8 cellular contexts compared by ENCODE assay signal in genomic region chr14:73269729-73270651, GRCh38. TPM values are rescaled to one million over a fixed set of nuclear protein-coding genes. Genes with fewer than 3 reads are reported as not detected.
DNase-seq lines count a peak whose midpoint lies in the region; ATAC-seq, FAIRE-seq and TF ChIP-seq lines count a peak whose summit lies in the region.

No MANE protein-coding gene starts in this region.

- peak; percentile 68 for ATAC-seq in GM19035 (IDR thresholded peaks at IDR 0.05; ENCODE audit: unreplicated experiment)

- no peaks in the 10 kb centered on the region for H3K27me3 ChIP-seq in BLaER1
- H3K27me3 ChIP-seq in dorsolateral prefrontal cortex, result no peaks in the 10 kb centered on the region
- H3K27me3 ChIP-seq in uterus, result no peaks in the 10 kb centered on the region

- FAIRE-seq in HTR-8/SVneo (lab: Jason Lieb, UNC), result peak; percentile 20

- TF ChIP-seq CTCF in dorsolateral prefrontal cortex (IDR thresholded peaks at IDR 0.05 in 54 of 56, conservative IDR thresholded peaks at IDR 0.05 in 2 of 56; ENCODE audit: low read depth in 1 of 56, partially characterized antibody in 56 of 56), result no peak
- no peak for TF ChIP-seq CTCF in uterus (IDR thresholded peaks at IDR 0.05)

- H3K9ac ChIP-seq in BLaER1, result peak overlapping the region; percentile 53; the same call in 1 of the 2 replicates

- intact Hi-C loops in dorsolateral prefrontal cortex (cut with DNase I) (loop anchor here in 1 of 2 donors (10.0 kb wide), 1 partner anchor 215 kb away; the partner anchor contains the start of gene RBM25), uterus (cut with DNase I; ENCODE audit: low total_unique reads) (no loop called here)

- H3K9me3 ChIP-seq in BLaER1 (no peaks in the 10 kb centered on the region), uterus (no peaks in the 10 kb centered on the region)

- H3K4me1 ChIP-seq in BLaER1 (peaks cover 22% of the 10 kb centered on the region), uterus (peaks cover 0 to 4% of the 10 kb centered on the region in 2 donors)

- H3K36me3 ChIP-seq in BLaER1 (peaks cover 24% of the 10 kb centered on the region), uterus (no peaks in the 10 kb centered on the region)

- H3K27ac ChIP-seq in BLaER1 (peak overlapping the region; percentile 22), dorsolateral prefrontal cortex (peak overlapping the region in 11 of 59 donors; percentile 2 to 56 (median 35)), uterus (peak overlapping the region; percentile 3 to 60)

- no peaks in the 10 kb centered on the region for H4K20me1 ChIP-seq in BLaER1

- H3K4me2 ChIP-seq in BLaER1, result peak overlapping the region; percentile 94

- DNase-seq in HTR-8/SVneo (ENCODE audit: insufficient read length, low spot score) (no peak), dorsolateral prefrontal cortex (peak in 3 of 10 donors; percentile 22 to 34 (median 32)), midbrain (lab: John Stamatoyannopoulos, UW) (peak; percentile 14), uterus (peak in 1 of 2 donors; percentile 44), NCI-H2029 (lab: John Stamatoyannopoulos, UW) (no peak), activated gamma-delta T cell (lab: John Stamatoyannopoulos, UW) (no peak)

- H3K4me3 ChIP-seq in BLaER1 (peak overlapping the region; percentile 61), dorsolateral prefrontal cortex (peak overlapping the region; percentile 20 to 67 (median 49)), uterus (peak overlapping the region; percentile 10 to 32)

- no peak for TF ChIP-seq POLR2A in uterus (IDR thresholded peaks at IDR 0.05)

RNA-seq across cellular contexts. Expression of gene PAPLN, which starts 32.7 kb away (rescaled TPM):
- total RNA-seq in dorsolateral prefrontal cortex (10 to 100 TPM in 118 of 120 experiments, 1 to 10 TPM in 2; 4.4 to 80.4 (median 28.9) TPM), uterus (10 to 100 TPM; 16.5 to 40.2 (median 33.1) TPM)
